12 cellular contexts compared by ENCODE assay signal in the genomic region with DNA sequence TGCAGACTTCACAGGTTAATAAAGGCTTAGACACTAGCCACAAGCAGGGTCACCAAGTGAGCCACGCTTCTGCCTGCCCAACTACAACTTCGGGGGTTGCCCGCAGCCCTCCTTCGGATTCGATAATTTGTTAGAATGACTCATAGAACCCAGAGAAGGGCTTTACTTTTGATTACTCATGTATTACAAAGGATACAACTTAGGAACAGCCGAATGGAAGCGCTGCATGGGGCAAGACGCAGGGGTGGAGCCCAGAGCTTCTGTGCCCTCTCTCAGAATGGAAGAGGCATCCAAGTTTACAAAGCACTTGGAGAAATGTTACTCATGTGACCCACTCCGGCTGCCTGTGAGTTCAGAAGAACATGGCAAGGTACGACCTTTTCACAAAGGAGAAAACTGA. TPM values are rescaled to one million over a fixed set of nuclear protein-coding genes. Genes with fewer than 3 reads are reported as not detected.
DNase-seq lines count a peak whose midpoint lies in the region; ATAC-seq and TF ChIP-seq lines count a peak whose summit lies in the region.
"Had no signal": no experiment of that assay in that cellular context is flagged by ENCODE, and none has a peak within 500 bp of the region (broad histone marks: within the 10 kb centered on the region; RNA-seq: fewer than 3 reads in every experiment).

No MANE protein-coding gene starts in this region.

- H3K4me1 Mint-ChIP-seq in activated T-cell treated with anti-CD3 and anti-CD28 coated beads, Interleukin-2, amount 50 U/mL, for 72 hours (ENCODE audit: low read depth), result peaks cover 5% of the 10 kb centered on the region
- peaks cover 3% of the 10 kb centered on the region for H3K4me1 Mint-ChIP-seq in activated CD4-positive, alpha-beta T cell treated with anti-CD3 and anti-CD28 coated beads for 36 hours

- H2BK12ac ChIP-seq in mesenchymal stem cell (ENCODE audit: low read length in 2 of 2), result no peak overlapping the region

- peak overlapping the region; percentile 67 to 96 (median 84) for H3K4me2 ChIP-seq in BLaER1 treated with 17β-estradiol and CSF1 and Interleukin-3, amounts not matched to agents 10 nM and 100 nM
- no peak overlapping the region for H3K4me2 ChIP-seq in mesenchymal stem cell (ENCODE audit: low read length, poor library complexity, severe bottlenecking)

- no peak for ATAC-seq in activated T-cell treated with anti-CD3 and anti-CD28 coated beads, Interleukin-2, amount 50 U/mL, for 72 hours (replicated peaks in 1 of 2)
- no peak for ATAC-seq in activated CD4-positive, alpha-beta T cell treated with anti-CD3 and anti-CD28 coated beads for 36 hours
- ATAC-seq: effector memory CD8-positive, alpha-beta T cell; K562 had no signal

- H3K9ac ChIP-seq in BLaER1 treated with 17β-estradiol and CSF1 and Interleukin-3, amounts not matched to agents 10 nM and 100 nM, result peak overlapping the region in 2 of 11 experiments; percentile 23 to 25; a peak in 1 of 22 replicates
- H3K9ac ChIP-seq in mesenchymal stem cell (ENCODE audit: low read length), result no peak overlapping the region

- H2AK5ac ChIP-seq in mesenchymal stem cell (ENCODE audit: low read length, severe bottlenecking), result no peak overlapping the region

- POLR2A ChIA-PET in activated CD4-positive, alpha-beta T cell treated with anti-CD3 and anti-CD28 coated beads for 36 hours (lab: Charles Lee), result no interaction called here

- no peaks in the 10 kb centered on the region for H4K20me1 ChIP-seq in BLaER1 treated with 17β-estradiol and CSF1 and Interleukin-3, amounts not matched to agents 10 nM and 100 nM

- peaks cover 49 to 94% (median 60%) of the 10 kb centered on the region in 10 experiments for H3K4me1 ChIP-seq in BLaER1 treated with 17β-estradiol and CSF1 and Interleukin-3, amounts not matched to agents 10 nM and 100 nM
- peaks cover 15% of the 10 kb centered on the region for H3K4me1 ChIP-seq in mesenchymal stem cell (ENCODE audit: control insufficient read depth, insufficient read depth, low read depth, low read length)

- no peak overlapping the region for H3K18ac ChIP-seq in mesenchymal stem cell (ENCODE audit: low read depth in 1 of 2, low read length in 2 of 2)

- H3K4me3 ChIP-seq in BLaER1 treated with 17β-estradiol and CSF1 and Interleukin-3, amounts not matched to agents 10 nM and 100 nM, result no peak overlapping the region
- H3K4me3 ChIP-seq in MG63 (no peak overlapping the region), choroid plexus epithelial cell (ENCODE audit: low read depth, low read length) (no peak overlapping the region), mesenchymal stem cell (ENCODE audit: insufficient read depth in 1 of 2, low read depth in 1 of 2, low read length in 2 of 2) (no peak overlapping the region)
- H3K4me3 ChIP-seq: K562 had no signal

- H2BK5ac ChIP-seq in mesenchymal stem cell (ENCODE audit: low read depth, low read length, poor library complexity, severe bottlenecking), result no peak overlapping the region

- no peak overlapping the region for H2AFZ ChIP-seq in mesenchymal stem cell (ENCODE audit: low read depth, low read length)

- no peaks in the 10 kb centered on the region for H3K36me3 Mint-ChIP-seq in activated T-cell treated with anti-CD3 and anti-CD28 coated beads, Interleukin-2, amount 50 U/mL, for 72 hours (ENCODE audit: insufficient read depth in 2 of 2)
- no peaks in the 10 kb centered on the region for H3K36me3 Mint-ChIP-seq in activated CD4-positive, alpha-beta T cell treated with anti-CD3 and anti-CD28 coated beads for 36 hours (ENCODE audit: low read depth)

- H3K36me3 ChIP-seq in BLaER1 treated with 17β-estradiol and CSF1 and Interleukin-3, amounts not matched to agents 10 nM and 100 nM, result no peaks in the 10 kb centered on the region
- H3K36me3 ChIP-seq in MG63 (no peaks in the 10 kb centered on the region), mesenchymal stem cell (ENCODE audit: control insufficient read depth in 1 of 2, insufficient read depth in 2 of 2, low read depth in 1 of 2, low read length in 2 of 2) (no peaks in the 10 kb centered on the region)

- H3K14ac ChIP-seq in mesenchymal stem cell (ENCODE audit: low read length in 2 of 2), result no peak overlapping the region

- H3K23ac ChIP-seq in mesenchymal stem cell (ENCODE audit: low read length in 2 of 2), result no peak overlapping the region

- no peaks in the 10 kb centered on the region for H3K79me1 ChIP-seq in mesenchymal stem cell (replicated peaks; ENCODE audit: low read length, poor library complexity, severe bottlenecking)

- no peak overlapping the region for H3K4me3 Mint-ChIP-seq in activated T-cell treated with anti-CD3 and anti-CD28 coated beads, Interleukin-2, amount 50 U/mL, for 72 hours
- no peak overlapping the region for H3K4me3 Mint-ChIP-seq in activated CD4-positive, alpha-beta T cell treated with anti-CD3 and anti-CD28 coated beads for 36 hours
- H3K4me3 Mint-ChIP-seq: effector memory CD8-positive, alpha-beta T cell; neural crest cell had no signal

- peak overlapping the region in 2 of 11 experiments; percentile 43 to 49; a peak in 1 of 22 replicates for H3K27ac ChIP-seq in BLaER1 treated with 17β-estradiol and CSF1 and Interleukin-3, amounts not matched to agents 10 nM and 100 nM
- H3K27ac ChIP-seq in mesenchymal stem cell (ENCODE audit: low read length, poor library complexity, severe bottlenecking) (no peak overlapping the region), substantia nigra (ENCODE audit: low read depth, low read length, poor library complexity, severe bottlenecking) (no peak overlapping the region)

- H4K91ac ChIP-seq in mesenchymal stem cell (ENCODE audit: low read length), result no peak overlapping the region

- no peak overlapping the region for H4K8ac ChIP-seq in mesenchymal stem cell (ENCODE audit: low read length)

- no peak for TF ChIP-seq CTCF in choroid plexus epithelial cell (conservative IDR thresholded peaks at IDR 0.05; ENCODE audit: low read depth, low read length)

- no peak overlapping the region for H3K4ac ChIP-seq in mesenchymal stem cell (ENCODE audit: low read depth in 1 of 2, low read length in 2 of 2)

- no peaks in the 10 kb centered on the region for H3K27me3 ChIP-seq in BLaER1 treated with 17β-estradiol and CSF1 and Interleukin-3, amounts not matched to agents 10 nM and 100 nM
- H3K27me3 ChIP-seq in MG63 (no peaks in the 10 kb centered on the region), mesenchymal stem cell (ENCODE audit: control insufficient read depth in 1 of 2, insufficient read depth in 1 of 2, low read length in 2 of 2) (peaks cover 1 to 63% of the 10 kb centered on the region in 2 experiments)

- H2BK120ac ChIP-seq in mesenchymal stem cell (ENCODE audit: low read depth, low read length), result no peak overlapping the region

- no peak overlapping the region for H2BK15ac ChIP-seq in mesenchymal stem cell (ENCODE audit: low read depth, poor library complexity, severe bottlenecking)

- 75% methylated on average over 10 of the region's 10 CpGs for WGBS in mesenchymal stem cell

- DNase-seq in MG63 (peak; percentile 86), choroid plexus epithelial cell (ENCODE audit: low read depth) (peak; percentile 29), mesenchymal stem cell (peak; percentile 18), substantia nigra (lab: John Stamatoyannopoulos, UW) (no peak), iPS-NIHi11 (ENCODE audit: low spot score) (no peak)
- no peak for DNase-seq in activated T-cell treated with anti-CD3 and anti-CD28 coated beads, Interleukin-2, amount 50 U/mL, for 72 hours
- DNase-seq in activated CD4-positive, alpha-beta T cell treated with anti-CD3 and anti-CD28 coated beads for 36 hours, result no peak
- DNase-seq: effector memory CD8-positive, alpha-beta T cell; NCI-H2107 had no signal

- no peaks in the 10 kb centered on the region for H3K9me3 Mint-ChIP-seq in activated T-cell treated with anti-CD3 and anti-CD28 coated beads, Interleukin-2, amount 50 U/mL, for 72 hours
- H3K9me3 Mint-ChIP-seq in activated CD4-positive, alpha-beta T cell treated with anti-CD3 and anti-CD28 coated beads for 36 hours (ENCODE audit: low read depth), result no peaks in the 10 kb centered on the region
- H3K9me3 Mint-ChIP-seq: effector memory CD8-positive, alpha-beta T cell; neural crest cell had no signal

- no peaks in the 10 kb centered on the region for H3K9me3 ChIP-seq in BLaER1 treated with 17β-estradiol and CSF1 and Interleukin-3, amounts not matched to agents 10 nM and 100 nM (replicated peaks in 1 of 11)
- no peaks in the 10 kb centered on the region for H3K9me3 ChIP-seq in MG63
- H3K9me3 ChIP-seq in mesenchymal stem cell (ENCODE audit: control insufficient read depth, low read length), result no peaks in the 10 kb centered on the region

- peaks cover 46% of the 10 kb centered on the region for H3K27me3 Mint-ChIP-seq in activated T-cell treated with anti-CD3 and anti-CD28 coated beads, Interleukin-2, amount 50 U/mL, for 72 hours (ENCODE audit: low read depth)
- peaks cover 35% of the 10 kb centered on the region for H3K27me3 Mint-ChIP-seq in activated CD4-positive, alpha-beta T cell treated with anti-CD3 and anti-CD28 coated beads for 36 hours

- intact Hi-C loops in activated CD4-positive, alpha-beta T cell treated with anti-CD3 and anti-CD28 coated beads for 36 hours (cut with DNase I, micrococcal nuclease), result no loop called here

- CTCF ChIA-PET in activated CD4-positive, alpha-beta T cell treated with anti-CD3 and anti-CD28 coated beads for 36 hours (lab: Charles Lee), result interaction anchor here (0.8 to 3.8 kb wide), 4 partner anchors 11 to 34 kb away, joined by 5 to 15 read pairs (median 6); no protein-coding TSS in a partner anchor

- no peak overlapping the region for H3K27ac Mint-ChIP-seq in activated T-cell treated with anti-CD3 and anti-CD28 coated beads, Interleukin-2, amount 50 U/mL, for 72 hours
- no peak overlapping the region for H3K27ac Mint-ChIP-seq in activated CD4-positive, alpha-beta T cell treated with anti-CD3 and anti-CD28 coated beads for 36 hours
- H3K27ac Mint-ChIP-seq: effector memory CD8-positive, alpha-beta T cell had no signal

RNA-seq across cellular contexts. Expression of a gene that starts 7.5 kb away (rescaled TPM):
- 0.20 and 1.8 TPM in 2 replicates for total RNA-seq in MG63 (2014; rRNA removed; shearing (Covaris generic); ENCODE audit: low replicate concordance)
- polyA plus RNA-seq in mesenchymal stem cell (2013, experiment 1 of 2), result 0.01 TPM
- polyA plus RNA-seq in mesenchymal stem cell (2013, experiment 2 of 2), result not detected
- total RNA-seq in activated T-cell treated with anti-CD3 and anti-CD28 coated beads, Interleukin-2, amount 50 U/mL, for 72 hours, result not detected
- total RNA-seq in activated CD4-positive, alpha-beta T cell treated with anti-CD3 and anti-CD28 coated beads for 36 hours, result not detected
- total RNA-seq: K562 had no signal
- polyA plus RNA-seq: K562 had no signal

Comparison
In these comparisons a context has a peak if more than half of its experiments do, and no peak if none do; other contexts are left out.
1. DNase-seq: peak in MG63 (single experiment), choroid plexus epithelial cell (single experiment) and mesenchymal stem cell (single experiment); none in substantia nigra (0 of 49), activated T-cell treated with anti-CD3 and anti-CD28 coated beads, Interleukin-2, amount 50 U/mL, for 72 hours (0 of 2), activated CD4-positive, alpha-beta T cell treated with anti-CD3 and anti-CD28 coated beads for 36 hours (single experiment) and iPS-NIHi11 (single experiment).